ENCODE assay signal across 10 cellular contexts in the genomic region with DNA sequence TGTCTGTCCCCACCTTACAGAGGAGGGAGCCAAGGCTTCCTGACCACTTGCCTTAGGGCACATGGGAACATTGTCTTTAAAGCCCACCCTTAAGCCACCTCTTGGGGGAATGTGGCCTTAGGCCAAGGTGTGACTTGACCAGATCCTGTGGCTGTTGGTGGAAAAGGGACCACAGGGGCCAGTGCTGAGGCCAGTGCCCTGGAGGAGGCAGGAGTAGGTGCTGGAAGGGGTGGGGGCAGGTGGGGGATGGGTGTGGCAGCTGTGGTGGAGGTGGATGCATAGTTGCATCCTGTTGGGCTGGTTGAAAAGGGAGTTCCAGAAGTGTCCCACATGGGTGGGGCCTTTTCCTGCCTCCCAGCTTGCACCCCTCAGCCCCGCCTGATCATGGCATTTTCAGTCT. TPM values are rescaled to one million over a fixed set of nuclear protein-coding genes. Genes with fewer than 3 reads are reported as not detected.
DNase-seq lines count a peak whose midpoint lies in the region; ATAC-seq and TF ChIP-seq lines count a peak whose summit lies in the region.
"Had no signal": no experiment of that assay in that cellular context is flagged by ENCODE, and none has a peak within 500 bp of the region (broad histone marks: within the 10 kb centered on the region; RNA-seq: fewer than 3 reads in every experiment).

No MANE protein-coding gene starts in this region.

- H3K4me3 Mint-ChIP-seq in activated CD4-positive, alpha-beta T cell treated with anti-CD3 and anti-CD28 coated beads, Interleukin-2, amount 10 ng/mL, durations not matched to agents 7 days and 5 days, result peak overlapping the region; percentile 64
- H3K4me3 Mint-ChIP-seq in activated CD8-positive, alpha-beta T cell treated with anti-CD3 and anti-CD28 coated beads, Interleukin-2, amount 10 ng/mL, durations not matched to agents 7 days and 5 days, result peak overlapping the region; percentile 31

- H3K27me3 Mint-ChIP-seq in activated CD4-positive, alpha-beta T cell treated with anti-CD3 and anti-CD28 coated beads, Interleukin-2, amount 10 ng/mL, durations not matched to agents 7 days and 5 days, result no peaks in the 10 kb centered on the region
- H3K27me3 Mint-ChIP-seq in activated CD8-positive, alpha-beta T cell treated with anti-CD3 and anti-CD28 coated beads, Interleukin-2, amount 10 ng/mL, durations not matched to agents 7 days and 5 days (ENCODE audit: low read depth), result no peaks in the 10 kb centered on the region

- peaks cover 6% of the 10 kb centered on the region for H3K36me3 ChIP-seq in iPS-15b (ENCODE audit: control insufficient read depth, insufficient read depth, low read length)

- H3K27me3 ChIP-seq in iPS-15b (ENCODE audit: control insufficient read depth, insufficient read depth, low read length), result no peaks in the 10 kb centered on the region

- POLR2A ChIA-PET in activated CD4-positive, alpha-beta T cell treated with anti-CD3 and anti-CD28 coated beads, Interleukin-2, amount 10 ng/mL, durations not matched to agents 7 days and 5 days (lab: Charles Lee), result no interaction called here
- POLR2A ChIA-PET in activated CD8-positive, alpha-beta T cell treated with anti-CD3 and anti-CD28 coated beads, Interleukin-2, amount 10 ng/mL, durations not matched to agents 7 days and 5 days (lab: Charles Lee), result interaction anchor here (0.7 to 1.2 kb wide), 2 partner anchors 34 to 46 kb away, joined by 3 to 5 read pairs; no protein-coding TSS in a partner anchor

- H3K9me3 ChIP-seq in iPS-15b (ENCODE audit: control insufficient read depth, insufficient read depth, low read length), result no peaks in the 10 kb centered on the region

- H3K27ac Mint-ChIP-seq in activated CD4-positive, alpha-beta T cell treated with anti-CD3 and anti-CD28 coated beads, Interleukin-2, amount 10 ng/mL, durations not matched to agents 7 days and 5 days, result peak overlapping the region; percentile 96
- peak overlapping the region; percentile 89 for H3K27ac Mint-ChIP-seq in activated CD8-positive, alpha-beta T cell treated with anti-CD3 and anti-CD28 coated beads, Interleukin-2, amount 10 ng/mL, durations not matched to agents 7 days and 5 days

- peak; percentile 65 for DNase-seq in activated CD4-positive, alpha-beta T cell treated with anti-CD3 and anti-CD28 coated beads, Interleukin-2, amount 10 ng/mL, durations not matched to agents 7 days and 5 days
- DNase-seq in activated CD4-positive, alpha-beta T cell treated with anti-CD3 and anti-CD28 coated beads for 48 hours, result no peak
- DNase-seq in activated CD8-positive, alpha-beta T cell treated with anti-CD3 and anti-CD28 coated beads, Interleukin-2, amount 10 ng/mL, durations not matched to agents 7 days and 5 days, result peak; percentile 68
- no peak for DNase-seq in cortex of kidney (lab: John Stamatoyannopoulos, UW)
- DNase-seq: ACHN, NCI-H446 treated with DMSO at 0.1 percent for 48 hours had no signal

- peak overlapping the region; percentile 28 for H3K27ac ChIP-seq in temporal lobe (ENCODE audit: low read depth, low read length)

- no peak for ATAC-seq in activated CD8-positive, alpha-beta T cell treated with anti-CD3 and anti-CD28 coated beads, Interleukin-2, amount 10 ng/mL, durations not matched to agents 7 days and 5 days
- no peak for ATAC-seq in HG02938 (IDR thresholded peaks at IDR 0.05; ENCODE audit: unreplicated experiment)
- ATAC-seq in SK-N-SH treated with all-trans-retinoic acid at 6 μM for 48 hours, result no peak

- H3K9me3 Mint-ChIP-seq in activated CD4-positive, alpha-beta T cell treated with anti-CD3 and anti-CD28 coated beads, Interleukin-2, amount 10 ng/mL, durations not matched to agents 7 days and 5 days, result no peaks in the 10 kb centered on the region
- H3K9me3 Mint-ChIP-seq in activated CD8-positive, alpha-beta T cell treated with anti-CD3 and anti-CD28 coated beads, Interleukin-2, amount 10 ng/mL, durations not matched to agents 7 days and 5 days (ENCODE audit: insufficient read depth), result peaks cover 6% of the 10 kb centered on the region

- peaks cover 77% of the 10 kb centered on the region for H3K4me1 Mint-ChIP-seq in activated CD4-positive, alpha-beta T cell treated with anti-CD3 and anti-CD28 coated beads, Interleukin-2, amount 10 ng/mL, durations not matched to agents 7 days and 5 days
- H3K4me1 Mint-ChIP-seq in activated CD8-positive, alpha-beta T cell treated with anti-CD3 and anti-CD28 coated beads, Interleukin-2, amount 10 ng/mL, durations not matched to agents 7 days and 5 days (ENCODE audit: low read depth), result peaks cover 70% of the 10 kb centered on the region

- H3K9ac ChIP-seq in iPS-15b (ENCODE audit: low read depth, low read length), result peak overlapping the region; percentile 41

- H3K4me1 ChIP-seq in iPS-15b (ENCODE audit: control insufficient read depth, insufficient read depth, low read length), result no peaks in the 10 kb centered on the region

- CTCF ChIA-PET in activated CD4-positive, alpha-beta T cell treated with anti-CD3 and anti-CD28 coated beads, Interleukin-2, amount 10 ng/mL, durations not matched to agents 7 days and 5 days (lab: Charles Lee), result interaction anchor here (0.9 kb wide), 2 partner anchors 31 to 45 kb away, joined by 3 to 4 read pairs; no protein-coding TSS in a partner anchor
- CTCF ChIA-PET in activated CD8-positive, alpha-beta T cell treated with anti-CD3 and anti-CD28 coated beads, Interleukin-2, amount 10 ng/mL, durations not matched to agents 7 days and 5 days (lab: Charles Lee), result interaction anchor here (1.0 to 1.6 kb wide), 2 partner anchors 10 to 45 kb away, joined by 3 to 10 read pairs; a partner anchor contains a TSS

- no peak overlapping the region for H3K4me3 ChIP-seq in iPS-15b (ENCODE audit: low read depth, low read length)

- H3K36me3 Mint-ChIP-seq in activated CD4-positive, alpha-beta T cell treated with anti-CD3 and anti-CD28 coated beads, Interleukin-2, amount 10 ng/mL, durations not matched to agents 7 days and 5 days (ENCODE audit: low read depth), result peaks cover 55% of the 10 kb centered on the region
- peaks cover 65% of the 10 kb centered on the region for H3K36me3 Mint-ChIP-seq in activated CD8-positive, alpha-beta T cell treated with anti-CD3 and anti-CD28 coated beads, Interleukin-2, amount 10 ng/mL, durations not matched to agents 7 days and 5 days (ENCODE audit: low read depth)

TF ChIP-seq in SK-N-SH treated with all-trans-retinoic acid at 6 μM for 48 hours, 23 proteins besides CTCF, POLR2A, EP300 and RAD21 (continues in another document):
- TF ChIP-seq, protein P1, sequence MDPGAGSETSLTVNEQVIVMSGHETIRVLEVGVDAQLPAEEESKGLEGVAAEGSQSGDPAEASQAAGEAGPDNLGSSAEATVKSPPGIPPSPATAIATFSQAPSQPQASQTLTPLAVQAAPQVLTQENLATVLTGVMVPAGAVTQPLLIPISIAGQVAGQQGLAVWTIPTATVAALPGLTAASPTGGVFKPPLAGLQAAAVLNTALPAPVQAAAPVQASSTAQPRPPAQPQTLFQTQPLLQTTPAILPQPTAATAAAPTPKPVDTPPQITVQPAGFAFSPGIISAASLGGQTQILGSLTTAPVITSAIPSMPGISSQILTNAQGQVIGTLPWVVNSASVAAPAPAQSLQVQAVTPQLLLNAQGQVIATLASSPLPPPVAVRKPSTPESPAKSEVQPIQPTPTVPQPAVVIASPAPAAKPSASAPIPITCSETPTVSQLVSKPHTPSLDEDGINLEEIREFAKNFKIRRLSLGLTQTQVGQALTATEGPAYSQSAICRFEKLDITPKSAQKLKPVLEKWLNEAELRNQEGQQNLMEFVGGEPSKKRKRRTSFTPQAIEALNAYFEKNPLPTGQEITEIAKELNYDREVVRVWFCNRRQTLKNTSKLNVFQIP (CRISPR knock-in tag; IDR thresholded peaks at IDR 0.05; ENCODE audit: borderline replicate concordance, low read depth), result no peak
- TF ChIP-seq ESRRG (CRISPR knock-in tag; IDR thresholded peaks at IDR 0.05), result no peak
- TF ChIP-seq, protein P2, sequence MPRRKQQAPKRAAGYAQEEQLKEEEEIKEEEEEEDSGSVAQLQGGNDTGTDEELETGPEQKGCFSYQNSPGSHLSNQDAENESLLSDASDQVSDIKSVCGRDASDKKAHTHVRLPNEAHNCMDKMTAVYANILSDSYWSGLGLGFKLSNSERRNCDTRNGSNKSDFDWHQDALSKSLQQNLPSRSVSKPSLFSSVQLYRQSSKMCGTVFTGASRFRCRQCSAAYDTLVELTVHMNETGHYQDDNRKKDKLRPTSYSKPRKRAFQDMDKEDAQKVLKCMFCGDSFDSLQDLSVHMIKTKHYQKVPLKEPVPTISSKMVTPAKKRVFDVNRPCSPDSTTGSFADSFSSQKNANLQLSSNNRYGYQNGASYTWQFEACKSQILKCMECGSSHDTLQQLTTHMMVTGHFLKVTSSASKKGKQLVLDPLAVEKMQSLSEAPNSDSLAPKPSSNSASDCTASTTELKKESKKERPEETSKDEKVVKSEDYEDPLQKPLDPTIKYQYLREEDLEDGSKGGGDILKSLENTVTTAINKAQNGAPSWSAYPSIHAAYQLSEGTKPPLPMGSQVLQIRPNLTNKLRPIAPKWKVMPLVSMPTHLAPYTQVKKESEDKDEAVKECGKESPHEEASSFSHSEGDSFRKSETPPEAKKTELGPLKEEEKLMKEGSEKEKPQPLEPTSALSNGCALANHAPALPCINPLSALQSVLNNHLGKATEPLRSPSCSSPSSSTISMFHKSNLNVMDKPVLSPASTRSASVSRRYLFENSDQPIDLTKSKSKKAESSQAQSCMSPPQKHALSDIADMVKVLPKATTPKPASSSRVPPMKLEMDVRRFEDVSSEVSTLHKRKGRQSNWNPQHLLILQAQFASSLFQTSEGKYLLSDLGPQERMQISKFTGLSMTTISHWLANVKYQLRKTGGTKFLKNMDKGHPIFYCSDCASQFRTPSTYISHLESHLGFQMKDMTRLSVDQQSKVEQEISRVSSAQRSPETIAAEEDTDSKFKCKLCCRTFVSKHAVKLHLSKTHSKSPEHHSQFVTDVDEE (CRISPR knock-in tag; IDR thresholded peaks at IDR 0.05), result no peak

RNA-seq across cellular contexts. Expression of a gene that starts 44.8 kb away (rescaled TPM):
- total RNA-seq in activated CD4-positive, alpha-beta T cell treated with anti-CD3 and anti-CD28 coated beads, Interleukin-2, amount 10 ng/mL, durations not matched to agents 7 days and 5 days, result 100 to 1,000 TPM; 268 to 270 TPM
- 100 to 1,000 TPM; 239 to 240 TPM for total RNA-seq in activated CD8-positive, alpha-beta T cell treated with anti-CD3 and anti-CD28 coated beads, Interleukin-2, amount 10 ng/mL, durations not matched to agents 7 days and 5 days
- 32.5 TPM for total RNA-seq in temporal lobe

Comparison
In these comparisons a context has a peak if more than half of its experiments do, and no peak if none do; other contexts are left out.
1. DNase-seq: peak in activated CD4-positive, alpha-beta T cell treated with anti-CD3 and anti-CD28 coated beads, Interleukin-2, amount 10 ng/mL, durations not matched to agents 7 days and 5 days (single experiment) and activated CD8-positive, alpha-beta T cell treated with anti-CD3 and anti-CD28 coated beads, Interleukin-2, amount 10 ng/mL, durations not matched to agents 7 days and 5 days (single experiment); none in activated CD4-positive, alpha-beta T cell treated with anti-CD3 and anti-CD28 coated beads for 48 hours (single experiment) and cortex of kidney (single experiment).